1 cellular context compared by ENCODE assay signal in genomic region chr2:50490991-50491390, GRCh38.
TF ChIP-seq lines count a peak whose summit lies in the region.

No MANE protein-coding gene starts in this region.

TF ChIP-seq in HepG2, 621 proteins besides CTCF, POLR2A, EP300 and RAD21 (continued from another document):
- TF ChIP-seq CERS6 (CRISPR knock-in tag; IDR thresholded peaks at IDR 0.05) (no peak), FOXA3 (CRISPR knock-in tag; IDR thresholded peaks at IDR 0.05) (no peak), ZNF34 (CRISPR knock-in tag; IDR thresholded peaks at IDR 0.05; ENCODE audit: borderline replicate concordance) (no peak)
